Comparison of ENCODE assay signal across 8 cellular contexts in the genomic region with DNA sequence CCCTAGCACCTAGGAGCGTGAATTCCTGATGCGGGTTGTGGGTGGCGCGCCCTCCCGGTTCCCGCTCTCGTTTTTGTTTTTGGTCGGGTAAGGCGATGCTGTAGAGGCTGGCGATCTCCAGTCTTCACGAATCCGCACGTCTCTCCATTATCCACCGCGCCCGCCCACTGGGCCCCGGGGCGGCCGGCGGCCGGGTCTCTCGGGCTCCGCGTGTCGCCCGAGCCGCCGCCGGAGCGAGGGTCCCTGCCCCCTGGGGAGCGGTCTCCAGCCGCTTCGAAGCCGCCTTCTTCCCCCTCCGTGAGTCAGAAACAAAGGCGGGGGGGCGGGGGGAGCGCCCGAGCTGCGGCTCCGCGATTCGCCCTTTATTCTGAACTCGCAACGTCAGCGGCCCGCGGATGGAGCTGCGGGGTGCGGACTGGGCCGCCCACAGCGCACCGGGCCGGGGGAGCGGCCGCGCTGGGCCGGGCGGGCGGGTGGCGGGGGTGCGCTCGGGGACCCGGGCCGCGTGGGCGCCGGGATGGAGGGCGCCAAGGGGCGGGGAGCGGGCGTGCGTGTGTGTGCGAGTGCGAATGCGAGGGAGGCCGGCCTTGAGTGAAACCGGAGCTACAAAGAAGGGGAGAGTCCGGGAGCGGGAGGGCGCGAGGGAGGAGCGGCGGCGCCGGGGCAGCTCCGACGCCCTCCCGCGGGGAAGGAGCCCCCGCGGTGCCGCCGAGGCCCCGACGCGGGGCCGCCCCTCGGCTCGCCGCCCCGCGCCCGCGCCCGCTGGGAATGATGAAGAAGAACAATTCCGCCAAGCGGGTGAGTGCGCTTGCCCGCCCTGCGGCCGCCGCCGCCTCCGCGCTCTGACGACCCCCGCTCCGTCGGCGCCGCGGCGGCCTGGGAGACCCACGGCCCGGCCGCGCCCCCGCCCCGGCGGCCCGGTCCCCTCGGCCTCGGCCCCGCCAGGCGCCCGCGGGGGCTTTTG. TPM values are rescaled to one million over a fixed set of nuclear protein-coding genes. Genes with fewer than 3 reads are reported as not detected.
DNase-seq lines count a peak whose midpoint lies in the region; ATAC-seq and TF ChIP-seq lines count a peak whose summit lies in the region.

A gene with protein sequence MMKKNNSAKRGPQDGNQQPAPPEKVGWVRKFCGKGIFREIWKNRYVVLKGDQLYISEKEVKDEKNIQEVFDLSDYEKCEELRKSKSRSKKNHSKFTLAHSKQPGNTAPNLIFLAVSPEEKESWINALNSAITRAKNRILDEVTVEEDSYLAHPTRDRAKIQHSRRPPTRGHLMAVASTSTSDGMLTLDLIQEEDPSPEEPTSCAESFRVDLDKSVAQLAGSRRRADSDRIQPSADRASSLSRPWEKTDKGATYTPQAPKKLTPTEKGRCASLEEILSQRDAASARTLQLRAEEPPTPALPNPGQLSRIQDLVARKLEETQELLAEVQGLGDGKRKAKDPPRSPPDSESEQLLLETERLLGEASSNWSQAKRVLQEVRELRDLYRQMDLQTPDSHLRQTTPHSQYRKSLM (plus strand): TSS at position 427 of the 964 bp plus-strand sequence. CDS start 342 bp downstream, at position 769.

- peak; percentile 48 for ATAC-seq in GM19324 (IDR thresholded peaks at IDR 0.05; ENCODE audit: low FRiP score, unreplicated experiment)
- ATAC-seq in upper lobe of left lung (ENCODE audit: low FRiP score in 2 of 2), result peak; percentile 73 to 93

- H3K9me3 ChIP-seq in SU-DHL-6 (ENCODE audit: insufficient read depth, low read length) (no peaks in the 10 kb centered on the region), cardiac muscle cell (ENCODE audit: low read depth) (no peaks in the 10 kb centered on the region), upper lobe of left lung (no peaks in the 10 kb centered on the region)

- no peaks in the 10 kb centered on the region for H4K20me1 ChIP-seq in SU-DHL-6 (ENCODE audit: low read depth, low read length)

- peak within 1 kb of the TSS; percentile 73 for H2AFZ ChIP-seq in SU-DHL-6 (ENCODE audit: low read depth, low read length, severe bottlenecking)

- H3K4me1 ChIP-seq in cardiac muscle cell (ENCODE audit: low read depth) (peaks cover 41% of the 10 kb centered on the region), upper lobe of left lung (peaks cover 26 to 41% (median 29%) of the 10 kb centered on the region in 4 donors)

- peak within 1 kb of the TSS; percentile 66 for H3K4me3 ChIP-seq in SU-DHL-6 (ENCODE audit: insufficient read depth, low read length, poor library complexity, severe bottlenecking)
- H3K4me3 ChIP-seq in cardiac muscle cell, result peak within 1 kb of the TSS; percentile 100
- peak within 1 kb of the TSS; percentile 73 to 89 (median 80) for H3K4me3 ChIP-seq in upper lobe of left lung

- TF ChIP-seq CTCF in AG09319 (IDR thresholded peaks at IDR 0.05; ENCODE audit: low read depth, low read length), result no peak
- no peak for TF ChIP-seq CTCF in SU-DHL-6 (IDR thresholded peaks at IDR 0.05; ENCODE audit: insufficient read depth, low read length, poor library complexity, severe bottlenecking)
- TF ChIP-seq CTCF in cardiac muscle cell (IDR thresholded peaks at IDR 0.05; ENCODE audit: low read depth, low read length), result no peak
- TF ChIP-seq CTCF in upper lobe of left lung (IDR thresholded peaks at IDR 0.05), result no peak

- H3K4me2 ChIP-seq in SU-DHL-6 (ENCODE audit: low read depth, low read length, poor library complexity, severe bottlenecking), result peak within 1 kb of the TSS; percentile 62

- 1 to 3% methylated on average over 15 to 33 of the region's 138 CpGs for whole genome bisulfite sequencing in upper lobe of left lung, 2 donors

- TF ChIP-seq POLR2A in upper lobe of left lung (IDR thresholded peaks at IDR 0.05), result peak in 3 of 4 donors; percentile 47 to 74 (median 54)

- DNase-seq in AG09319 (ENCODE audit: extremely low read depth, low read depth) (peak; percentile 49), KG1 (lab: John Stamatoyannopoulos, UW) (peak; percentile 33), cardiac muscle cell (ENCODE audit: low read depth in 1 of 2, low spot score in 1 of 2) (peak; percentile 87 to 90), posterior cingulate gyrus (peak in 9 of 10 donors; percentile 60 to 93 (median 74)), upper lobe of left lung (peak; percentile 86 to 94)
- peak; percentile 70 for DNase-seq in activated naive CD8-positive, alpha-beta T cell treated with anti-CD3 and anti-CD28 coated beads, Interleukin-2, amount 50 U/mL, for 16 hours (ENCODE audit: low read depth, low spot score)

- no peaks in the 10 kb centered on the region for H3K27me3 ChIP-seq in SU-DHL-6 (ENCODE audit: low read length)
- H3K27me3 ChIP-seq in cardiac muscle cell, result no peaks in the 10 kb centered on the region
- H3K27me3 ChIP-seq in upper lobe of left lung, result no peaks in the 10 kb centered on the region

- no peaks in the 10 kb centered on the region for H3K36me3 ChIP-seq in SU-DHL-6 (ENCODE audit: low read length)
- H3K36me3 ChIP-seq in cardiac muscle cell, result peaks cover 16% of the 10 kb centered on the region
- H3K36me3 ChIP-seq in upper lobe of left lung, result peaks cover 0 to 9% (median 2%) of the 10 kb centered on the region in 4 donors

- peak within 1 kb of the TSS; percentile 63 for H3K9ac ChIP-seq in SU-DHL-6 (ENCODE audit: low read length)

- H3K27ac ChIP-seq in SU-DHL-6 (ENCODE audit: low read depth, low read length) (peak within 1 kb of the TSS; percentile 78), cardiac muscle cell (peak within 1 kb of the TSS; percentile 98), upper lobe of left lung (peak within 1 kb of the TSS; percentile 84 to 91 (median 87))

- no peaks in the 10 kb centered on the region for H3K79me2 ChIP-seq in SU-DHL-6 (ENCODE audit: insufficient read depth, low read length)

- intact Hi-C loops in posterior cingulate gyrus (cut with DNase I), result no loop called here

- TF ChIP-seq EP300 in upper lobe of left lung (IDR thresholded peaks at IDR 0.05), result no peak

- no peaks in the 10 kb centered on the region for H3K9me2 ChIP-seq in SU-DHL-6 (replicated peaks; ENCODE audit: insufficient read depth, low read length)

- H3F3A ChIP-seq in SU-DHL-6 (ENCODE audit: insufficient read depth), result peaks cover 32% of the 10 kb centered on the region

RNA-seq across cellular contexts. Expression of the gene that starts here (rescaled TPM):
- total RNA-seq in cardiac muscle cell (94.1 and 102 TPM in 2 replicates), upper lobe of left lung (100 to 1,000 TPM in 1 of 6 donors, 10 to 100 TPM in 5; 27.8 to 111 (median 61.9) TPM)
- 143 and 149 TPM in 2 replicates for polyA plus RNA-seq in cardiac muscle cell

Comparison
In these comparisons a context has a peak if more than half of its experiments do, and no peak if none do; other contexts are left out.
1. Peak in every context shown above with its lines: DNase-seq, ATAC-seq, H3K4me3 ChIP-seq and H3K27ac ChIP-seq.
2. DNase-seq: peak in every context shown above with its lines; median percentile 90 in upper lobe of left lung; 88 in cardiac muscle cell; 74 in posterior cingulate gyrus; 70 in activated naive CD8-positive, alpha-beta T cell treated with anti-CD3 and anti-CD28 coated beads, Interleukin-2, amount 50 U/mL, for 16 hours; 49 in AG09319; 33 in KG1.